8 cellular contexts compared by ENCODE assay signal in the genomic region with DNA sequence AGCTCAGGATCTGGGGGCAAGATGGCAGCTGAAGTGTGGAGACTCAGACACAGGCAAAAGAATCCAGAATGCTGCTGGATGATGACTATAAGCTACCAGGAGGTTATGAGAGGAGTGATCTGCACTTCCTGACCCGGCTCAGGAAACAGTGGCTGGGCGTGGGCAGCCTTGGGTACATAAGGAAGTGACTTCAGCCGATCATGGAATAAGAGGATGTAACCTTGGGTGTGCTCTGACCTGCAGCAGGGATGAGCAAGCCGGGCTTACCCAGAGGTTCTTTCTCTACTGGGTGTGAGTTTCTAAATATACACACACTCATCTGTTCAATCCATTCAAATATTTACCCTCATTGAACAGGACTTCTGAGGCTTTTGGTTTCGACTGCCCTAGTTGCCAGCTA.
A peak's percentile ranks its signal among the peaks of the same experiment; 100 is the strongest.
DNase-seq lines count a peak whose midpoint lies in the region; ATAC-seq and TF ChIP-seq lines count a peak whose summit lies in the region.

No MANE protein-coding gene starts in this region.

- no TSS peak for BruUV-seq in IMR-90 (replicated peaks; lab: Mats Ljungman, UMichigan)

- DNase-seq in IMR-90 (peak; percentile 59), left cardiac atrium (peak; percentile 85), NCI-H446 (lab: John Stamatoyannopoulos, UW) (no peak), retina (no peak)
- DNase-seq in activated T-cell treated with anti-CD3 and anti-CD28 coated beads, Interleukin-2, amount 50 U/mL, for 48 hours = peak; percentile 60 to 69
- peak; percentile 61 for DNase-seq in stimulated activated CD8-positive, alpha-beta memory T cell treated with anti-CD3 and anti-CD28 coated beads, Interleukin-4, amount 100 ng/mL, for 48 hours

- dilution Hi-C loops in IMR-90 (cut with HindIII; ENCODE audit: low sequenced_read_pairs, unreplicated experiment) = no loop called here

- no peak overlapping the region for H3K18ac ChIP-seq in IMR-90 (ENCODE audit: low read depth, low read length)

- intact Hi-C loops in IMR-90 (cut with micrococcal nuclease) = no loop called here
- intact Hi-C loops in left cardiac atrium (cut with DNase I) = no loop called here

- H3K4me1 ChIP-seq in IMR-90 (ENCODE audit: control insufficient read depth, insufficient read depth, low read length) = no peaks in the 10 kb centered on the region

- H4K5ac ChIP-seq in IMR-90 (ENCODE audit: low read depth, low read length) = no peak overlapping the region

- no peak overlapping the region for H3K23ac ChIP-seq in IMR-90 (ENCODE audit: low read depth, low read length)

- H3K56ac ChIP-seq in IMR-90 (ENCODE audit: extremely low read depth, insufficient read depth, low read length) = no peak overlapping the region

- no peak overlapping the region for H2BK120ac ChIP-seq in IMR-90 (ENCODE audit: low read depth, low read length)

- POLR2A ChIA-PET in IMR-90 (lab: Charles Lee; ENCODE audit: unreplicated experiment) = no interaction called here

- H3K4me2 ChIP-seq in IMR-90 (ENCODE audit: low read depth, low read length) = no peak overlapping the region

- peak overlapping the region; percentile 45; the same call in 1 of the 2 replicates for H3K14ac ChIP-seq in IMR-90 (replicated peaks; ENCODE audit: low read depth, low read length)

- no CpG with 5 or more reads among the region's 5 CpGs for WGBS in IMR-90 (ENCODE audit: extremely low coverage in 2 of 2, insufficient read length in 1 of 2), 2 experiments

- H2AK9ac ChIP-seq in IMR-90 (replicated peaks; ENCODE audit: low read depth, low read length, poor library complexity) = no peak overlapping the region

- H3K9me3 ChIP-seq in IMR-90 (ENCODE audit: control insufficient read depth, insufficient read depth, low read length) = no peaks in the 10 kb centered on the region

- CTCF ChIA-PET in IMR-90 (lab: Yijun Ruan, JAX) = interaction anchor here (0.7 to 1.2 kb wide), 3 partner anchors 14 to 549 kb away, joined by 3 to 8 read pairs (median 4); no protein-coding TSS in a partner anchor

- no peak for TF ChIP-seq RAD21 in IMR-90 (IDR thresholded peaks at IDR 0.05; ENCODE audit: low read length)

- no peaks in the 10 kb centered on the region; the same call in 1 of the 2 replicates for H3K9me1 ChIP-seq in IMR-90 (ENCODE audit: insufficient read depth, low read length)

- ATAC-seq in GM18861 (IDR thresholded peaks at IDR 0.05; ENCODE audit: unreplicated experiment) (peak; percentile 44), IMR-90 (ENCODE audit: low read depth) (peak; percentile 40; the same call in 1 of the 2 replicates), left cardiac atrium (peak; percentile 32 to 80), HG03159 (IDR thresholded peaks at IDR 0.05; ENCODE audit: unreplicated experiment) (no peak)

- H4K8ac ChIP-seq in IMR-90 (ENCODE audit: low read depth in 2 of 2, low read length in 2 of 2) = peak overlapping the region in 1 of 2 experiments; percentile 49; a peak in 1 of 4 replicates

- in situ Hi-C loops in IMR-90 (cut with MboI; ENCODE audit: low sequenced_read_pairs) = no loop called here

- H4K20me1 ChIP-seq in IMR-90 (ENCODE audit: insufficient read depth, low read length) = no peaks in the 10 kb centered on the region

- no peak overlapping the region for H2BK5ac ChIP-seq in IMR-90 (ENCODE audit: low read depth, low read length, poor library complexity, severe bottlenecking)

- no peak overlapping the region for H3K9ac ChIP-seq in IMR-90 (ENCODE audit: low read depth, low read length)

- H3K27me3 ChIP-seq in IMR-90 (ENCODE audit: control insufficient read depth, insufficient read depth, low read length) = no peaks in the 10 kb centered on the region

- H3K4me3 ChIP-seq in IMR-90 (ENCODE audit: insufficient read depth, low read depth, low read length) = no peak overlapping the region

- TF ChIP-seq POLR2A in IMR-90 (IDR thresholded peaks at IDR 0.05; ENCODE audit: low read depth, low read length) = no peak

- no peak overlapping the region for H2BK20ac ChIP-seq in IMR-90 (ENCODE audit: low read depth, low read length)

- H3K4ac ChIP-seq in IMR-90 (ENCODE audit: low read depth, low read length) = no peak overlapping the region

- peaks cover 0 to 7% of the 10 kb centered on the region in 2 experiments; a peak in 2 of 4 replicates for H3K79me1 ChIP-seq in IMR-90 (ENCODE audit: low read depth in 1 of 2, low read length in 2 of 2)

- no peak overlapping the region for H2BK15ac ChIP-seq in IMR-90 (ENCODE audit: low read depth, low read length)

- no peak overlapping the region for H2AK5ac ChIP-seq in IMR-90 (ENCODE audit: low read depth, low read length)

- no peak overlapping the region for H4K91ac ChIP-seq in IMR-90 (ENCODE audit: insufficient read depth, low read depth, low read length)

- H3K36me3 ChIP-seq in IMR-90 (ENCODE audit: control insufficient read depth, insufficient read depth, low read length) = no peaks in the 10 kb centered on the region

- H2AFZ ChIP-seq in IMR-90 (replicated peaks; ENCODE audit: low read length, poor library complexity) = peak overlapping the region; percentile 72

- no peak overlapping the region for H3K27ac ChIP-seq in IMR-90 (ENCODE audit: insufficient read depth, low read length)

- no peak for TF ChIP-seq CTCF in IMR-90 (conservative IDR thresholded peaks at IDR 0.05; ENCODE audit: low read depth, low read length)

TF ChIP-seq in IMR-90, 13 proteins besides CTCF, POLR2A, EP300 and RAD21:
- TF ChIP-seq, protein P1, sequence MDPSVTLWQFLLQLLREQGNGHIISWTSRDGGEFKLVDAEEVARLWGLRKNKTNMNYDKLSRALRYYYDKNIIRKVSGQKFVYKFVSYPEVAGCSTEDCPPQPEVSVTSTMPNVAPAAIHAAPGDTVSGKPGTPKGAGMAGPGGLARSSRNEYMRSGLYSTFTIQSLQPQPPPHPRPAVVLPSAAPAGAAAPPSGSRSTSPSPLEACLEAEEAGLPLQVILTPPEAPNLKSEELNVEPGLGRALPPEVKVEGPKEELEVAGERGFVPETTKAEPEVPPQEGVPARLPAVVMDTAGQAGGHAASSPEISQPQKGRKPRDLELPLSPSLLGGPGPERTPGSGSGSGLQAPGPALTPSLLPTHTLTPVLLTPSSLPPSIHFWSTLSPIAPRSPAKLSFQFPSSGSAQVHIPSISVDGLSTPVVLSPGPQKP (IDR thresholded peaks at IDR 0.05; ENCODE audit: borderline replicate concordance, low read depth, low read length) = no peak
- TF ChIP-seq MAZ (IDR thresholded peaks at IDR 0.05; ENCODE audit: borderline replicate concordance, low read depth, low read length) (no peak), MXI1 (IDR thresholded peaks at IDR 0.05; ENCODE audit: borderline replicate concordance, low read depth, low read length) (no peak), CHD1 (IDR thresholded peaks at IDR 0.05; ENCODE audit: low read depth, low read length) (no peak), NFE2L2 (IDR thresholded peaks at IDR 0.05; ENCODE audit: low read depth, low read length) (no peak), BHLHE40 (IDR thresholded peaks at IDR 0.05; ENCODE audit: low read depth, low read length) (no peak), RCOR1 (IDR thresholded peaks at IDR 0.05; ENCODE audit: insufficient replicate concordance, low read length) (no peak), SMC3 (IDR thresholded peaks at IDR 0.05; ENCODE audit: low read depth, low read length) (no peak), CEBPB (IDR thresholded peaks at IDR 0.05; ENCODE audit: low read depth, low read length) (no peak), MAFK (IDR thresholded peaks at IDR 0.05; ENCODE audit: low read depth, low read length) (no peak), RFX5 (IDR thresholded peaks at IDR 0.05; ENCODE audit: low read depth, low read length) (no peak), FOS (IDR thresholded peaks at IDR 0.05; ENCODE audit: low read depth, low read length) (no peak)
- TF ChIP-seq, protein P2, sequence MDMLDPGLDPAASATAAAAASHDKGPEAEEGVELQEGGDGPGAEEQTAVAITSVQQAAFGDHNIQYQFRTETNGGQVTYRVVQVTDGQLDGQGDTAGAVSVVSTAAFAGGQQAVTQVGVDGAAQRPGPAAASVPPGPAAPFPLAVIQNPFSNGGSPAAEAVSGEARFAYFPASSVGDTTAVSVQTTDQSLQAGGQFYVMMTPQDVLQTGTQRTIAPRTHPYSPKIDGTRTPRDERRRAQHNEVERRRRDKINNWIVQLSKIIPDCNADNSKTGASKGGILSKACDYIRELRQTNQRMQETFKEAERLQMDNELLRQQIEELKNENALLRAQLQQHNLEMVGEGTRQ (IDR thresholded peaks at IDR 0.05; ENCODE audit: low read depth, low read length) = no peak

Comparison
In these comparisons a context has a peak if more than half of its experiments do, and no peak if none do; other contexts are left out.
1. DNase-seq: peak in IMR-90 (single experiment), activated T-cell treated with anti-CD3 and anti-CD28 coated beads, Interleukin-2, amount 50 U/mL, for 48 hours (2 of 2), left cardiac atrium (single experiment) and stimulated activated CD8-positive, alpha-beta memory T cell treated with anti-CD3 and anti-CD28 coated beads, Interleukin-4, amount 100 ng/mL, for 48 hours (single experiment); none in NCI-H446 (0 of 2) and retina (single experiment).